ENCODE assay signal across 8 cellular contexts in the genomic region with DNA sequence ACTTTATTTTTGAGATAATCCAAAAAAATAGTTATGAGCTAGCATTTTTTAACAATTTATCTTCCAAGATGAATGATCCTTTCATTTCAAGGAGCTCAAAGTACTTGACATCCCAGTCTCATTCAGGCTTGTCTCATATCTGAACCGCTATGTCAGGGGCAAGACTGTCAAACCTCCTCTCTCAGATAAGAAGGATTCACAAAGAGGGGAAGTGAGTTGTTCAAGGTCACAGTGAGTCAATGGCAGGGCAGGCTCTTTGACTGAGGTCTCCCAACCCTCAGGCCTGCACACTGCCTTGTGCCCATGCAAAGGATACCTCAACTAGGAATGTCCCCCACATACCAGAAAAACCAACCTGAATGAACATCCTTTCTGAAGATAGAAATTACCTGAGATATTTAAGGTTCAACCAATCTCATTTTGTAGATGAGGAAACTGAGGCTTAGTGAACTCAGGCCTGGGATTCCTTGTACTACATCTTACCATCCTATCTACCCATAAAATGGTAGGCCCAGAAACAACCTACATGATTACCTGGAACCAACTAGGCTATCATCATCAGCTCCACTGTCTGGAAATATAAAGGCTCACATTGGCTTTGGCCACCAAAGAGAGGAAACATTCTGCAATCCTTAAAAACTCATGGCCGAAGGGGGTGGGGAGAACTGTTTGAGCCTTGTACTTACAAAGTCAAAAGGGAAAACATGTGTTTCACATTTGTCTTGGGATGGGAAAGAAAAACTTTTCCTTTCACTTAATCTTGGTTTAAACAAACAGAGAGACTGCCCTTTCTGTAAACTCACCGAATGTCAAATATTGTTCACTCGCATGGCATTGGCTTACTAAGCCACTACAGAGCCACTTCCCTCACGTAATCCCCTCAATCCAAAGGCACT. TPM values are rescaled to one million over a fixed set of nuclear protein-coding genes. Genes with fewer than 3 reads are reported as not detected.
DNase-seq lines count a peak whose midpoint lies in the region; ATAC-seq and TF ChIP-seq lines count a peak whose summit lies in the region.

No MANE protein-coding gene starts in this region.

- TF ChIP-seq POLR2A in prostate gland (IDR thresholded peaks at IDR 0.05): no peak

- no peaks in the 10 kb centered on the region for H3K27me3 ChIP-seq in prostate gland (replicated peaks; ENCODE audit: insufficient read depth)

- H3K27ac ChIP-seq in prostate gland: peak overlapping the region; percentile 61 to 73

- no peaks in the 10 kb centered on the region for H3K9me3 ChIP-seq in prostate gland

- H3K4me3 ChIP-seq in epithelial cell of esophagus (ENCODE audit: low read length): peak overlapping the region; percentile 17
- no peak overlapping the region for H3K4me3 ChIP-seq in prostate gland

- peaks cover 4% of the 10 kb centered on the region for H3K4me1 ChIP-seq in prostate gland (replicated peaks)

- DNase-seq in ELR (ENCODE audit: low read depth) (peak; percentile 80), RKO (ENCODE audit: low spot score) (peak; percentile 90), epithelial cell of esophagus (ENCODE audit: low read depth) (no peak), prostate gland (ENCODE audit: low spot score) (no peak), NCI-H1694 treated with DMSO at 0.1 percent for 48 hours (lab: John Stamatoyannopoulos, UW) (no peak), NCI-H748 treated with DMSO at 0.1 percent for 48 hours (lab: John Stamatoyannopoulos, UW) (no peak)

- intact Hi-C loops in prostate gland (cut with DNase I): no loop called here

- no peak for TF ChIP-seq CTCF in epithelial cell of esophagus (IDR thresholded peaks at IDR 0.05; ENCODE audit: insufficient read depth, low read depth, low read length, missing control alignments)
- no peak for TF ChIP-seq CTCF in prostate gland (IDR thresholded peaks at IDR 0.05)

- ATAC-seq in HG02884 (IDR thresholded peaks at IDR 0.05; ENCODE audit: unreplicated experiment) (no peak), GM21576 (IDR thresholded peaks at IDR 0.05; ENCODE audit: unreplicated experiment) (no peak)

- H3K36me3 ChIP-seq in prostate gland: no peaks in the 10 kb centered on the region

- WGBS in prostate gland: 33% methylated on average over 5 of the region's 5 CpGs

RNA-seq across cellular contexts. Expression of gene LIF, which starts 51.1 kb away (rescaled TPM):
- under 1 TPM; 0.40 to 0.59 TPM for total RNA-seq in prostate gland

Comparison
In these comparisons a context has a peak if more than half of its experiments do, and no peak if none do; other contexts are left out.
1. DNase-seq: peak in ELR (single experiment) and RKO (single experiment); none in epithelial cell of esophagus (single experiment), prostate gland (single experiment), NCI-H1694 treated with DMSO at 0.1 percent for 48 hours (single experiment) and NCI-H748 treated with DMSO at 0.1 percent for 48 hours (single experiment).